11 cellular contexts compared by ENCODE assay signal in the genomic region with DNA sequence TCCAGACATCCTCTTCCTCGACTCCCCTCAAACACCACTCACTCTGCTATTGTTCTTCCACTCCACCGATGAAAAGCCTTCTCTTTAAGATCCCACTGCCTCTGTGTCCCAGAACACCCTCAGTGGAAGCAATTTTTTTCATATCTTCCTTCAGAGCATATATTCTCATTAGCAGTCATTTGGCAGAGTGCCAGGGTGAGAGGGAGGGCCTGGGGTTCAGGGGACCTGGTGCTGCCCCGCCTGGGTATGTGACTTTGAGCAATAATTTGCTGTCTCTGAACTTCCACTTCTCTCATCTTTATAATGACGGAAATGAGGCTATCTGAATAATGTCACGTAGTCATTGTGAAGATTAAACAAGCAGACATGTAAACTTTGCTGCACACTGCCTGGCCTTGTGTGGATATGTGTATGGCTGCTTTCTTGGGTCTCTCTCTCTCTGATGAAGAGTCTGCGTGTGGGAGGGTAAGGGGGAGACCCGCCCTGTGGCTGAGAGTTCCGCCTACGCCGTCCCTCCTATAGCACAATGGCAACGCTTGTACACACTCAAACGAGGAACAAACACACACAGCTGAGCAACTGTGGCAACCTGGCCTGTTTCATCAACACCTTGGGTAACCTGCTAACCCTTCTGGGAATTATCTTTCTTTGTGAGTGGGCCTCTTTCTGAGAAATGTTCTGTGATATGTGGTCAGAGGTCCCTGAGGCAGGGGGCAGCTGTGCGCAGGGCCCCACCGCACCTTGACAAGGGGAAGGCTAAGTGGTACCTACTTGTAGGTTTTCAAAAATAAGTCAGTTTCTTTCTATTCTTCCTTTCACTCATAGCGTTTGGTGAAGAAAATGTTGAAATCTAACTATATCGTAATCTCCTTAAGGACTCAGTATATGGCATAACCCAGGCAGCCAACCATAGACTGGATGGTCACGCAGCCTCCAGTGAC.
DNase-seq lines count a peak whose midpoint lies in the region; FAIRE-seq and TF ChIP-seq lines count a peak whose summit lies in the region.
"Had no signal": no experiment of that assay in that cellular context is flagged by ENCODE, and none has a peak within 500 bp of the region (broad histone marks: within the 10 kb centered on the region; RNA-seq: fewer than 3 reads in every experiment).

No MANE protein-coding gene starts in this region.

- DNase-seq in NCI-H748 (lab: John Stamatoyannopoulos, UW; ENCODE audit: unreplicated experiment): peak; percentile 59
- peak; percentile 37 to 49 for DNase-seq in activated CD8-positive, alpha-beta memory T cell treated with anti-CD3 and anti-CD28 coated beads for 1 hour (ENCODE audit: extremely low read depth in 1 of 2, low read depth in 1 of 2)
- peak; percentile 28 for DNase-seq in stimulated activated CD8-positive, alpha-beta memory T cell treated with anti-CD3 and anti-CD28 coated beads, Interleukin-12 subunit alpha, Interleukin-12 subunit beta, amount 100 ng/mL, for 24 hours (ENCODE audit: extremely low read depth)
- DNase-seq in KG1 (lab: John Stamatoyannopoulos, UW): no peak
- no peak for DNase-seq in endothelial cell (ENCODE audit: low spot score)
- DNase-seq in GM12892 (ENCODE audit: insufficient read length): no peak
- DNase-seq in AG08395 (ENCODE audit: low spot score): no peak
- DNase-seq: DMS79 treated with DMSO at 0.1 percent for 48 hours, foreskin fibroblast had no signal

- TF ChIP-seq CTCF in endothelial cell (IDR thresholded peaks at IDR 0.05; ENCODE audit: unreplicated experiment): no peak

- H3K4me1 Mint-ChIP-seq in dendritic cell treated with granulocyte-macrophage colony-stimulating factor and Interleukin-4, amounts not matched to agents 40 ng/mL and 50 ng/mL, for 4 days (ENCODE audit: low read depth): peaks cover 29% of the 10 kb centered on the region
- H3K4me1 Mint-ChIP-seq in endothelial cell (ENCODE audit: unreplicated experiment): peaks cover 9% of the 10 kb centered on the region

- peak overlapping the region; percentile 9 for H3K27ac Mint-ChIP-seq in dendritic cell treated with granulocyte-macrophage colony-stimulating factor and Interleukin-4, amounts not matched to agents 40 ng/mL and 50 ng/mL, for 4 days
- H3K27ac Mint-ChIP-seq in endothelial cell (ENCODE audit: unreplicated experiment): no peak overlapping the region
- H3K27ac Mint-ChIP-seq: memory B cell had no signal

- no peaks in the 10 kb centered on the region for H3K9me3 Mint-ChIP-seq in dendritic cell treated with granulocyte-macrophage colony-stimulating factor and Interleukin-4, amounts not matched to agents 40 ng/mL and 50 ng/mL, for 4 days
- no peaks in the 10 kb centered on the region for H3K9me3 Mint-ChIP-seq in endothelial cell (ENCODE audit: unreplicated experiment)

- peaks cover 2% of the 10 kb centered on the region for H3K27me3 Mint-ChIP-seq in dendritic cell treated with granulocyte-macrophage colony-stimulating factor and Interleukin-4, amounts not matched to agents 40 ng/mL and 50 ng/mL, for 4 days
- H3K27me3 Mint-ChIP-seq in endothelial cell (ENCODE audit: unreplicated experiment): no peaks in the 10 kb centered on the region

- no peak for TF ChIP-seq POLR2A in GM12892 (IDR thresholded peaks at IDR 0.05; ENCODE audit: low read depth, low read length)

- intact Hi-C loops in dendritic cell treated with granulocyte-macrophage colony-stimulating factor and Interleukin-4, amounts not matched to agents 40 ng/mL and 50 ng/mL, for 4 days (cut with micrococcal nuclease): no loop called here

- H3K4me3 Mint-ChIP-seq in dendritic cell treated with granulocyte-macrophage colony-stimulating factor and Interleukin-4, amounts not matched to agents 40 ng/mL and 50 ng/mL, for 4 days: no peak overlapping the region
- no peak overlapping the region for H3K4me3 Mint-ChIP-seq in endothelial cell (ENCODE audit: unreplicated experiment)
- H3K4me3 Mint-ChIP-seq: memory B cell had no signal

- FAIRE-seq in GM12892 (lab: Jason Lieb, UNC): no peak

- H3K36me3 Mint-ChIP-seq in dendritic cell treated with granulocyte-macrophage colony-stimulating factor and Interleukin-4, amounts not matched to agents 40 ng/mL and 50 ng/mL, for 4 days (ENCODE audit: low read depth): no peaks in the 10 kb centered on the region
- no peaks in the 10 kb centered on the region for H3K36me3 Mint-ChIP-seq in endothelial cell (ENCODE audit: low read depth, unreplicated experiment)
- H3K36me3 Mint-ChIP-seq: memory B cell had no signal

Comparison
In these comparisons a context has a peak if more than half of its experiments do, and no peak if none do; other contexts are left out.
1. DNase-seq: peak in NCI-H748 (single experiment), activated CD8-positive, alpha-beta memory T cell treated with anti-CD3 and anti-CD28 coated beads for 1 hour (2 of 2) and stimulated activated CD8-positive, alpha-beta memory T cell treated with anti-CD3 and anti-CD28 coated beads, Interleukin-12 subunit alpha, Interleukin-12 subunit beta, amount 100 ng/mL, for 24 hours (single experiment); none in KG1 (single experiment), endothelial cell (single experiment), GM12892 (single experiment) and AG08395 (single experiment).